In the genomic region with DNA sequence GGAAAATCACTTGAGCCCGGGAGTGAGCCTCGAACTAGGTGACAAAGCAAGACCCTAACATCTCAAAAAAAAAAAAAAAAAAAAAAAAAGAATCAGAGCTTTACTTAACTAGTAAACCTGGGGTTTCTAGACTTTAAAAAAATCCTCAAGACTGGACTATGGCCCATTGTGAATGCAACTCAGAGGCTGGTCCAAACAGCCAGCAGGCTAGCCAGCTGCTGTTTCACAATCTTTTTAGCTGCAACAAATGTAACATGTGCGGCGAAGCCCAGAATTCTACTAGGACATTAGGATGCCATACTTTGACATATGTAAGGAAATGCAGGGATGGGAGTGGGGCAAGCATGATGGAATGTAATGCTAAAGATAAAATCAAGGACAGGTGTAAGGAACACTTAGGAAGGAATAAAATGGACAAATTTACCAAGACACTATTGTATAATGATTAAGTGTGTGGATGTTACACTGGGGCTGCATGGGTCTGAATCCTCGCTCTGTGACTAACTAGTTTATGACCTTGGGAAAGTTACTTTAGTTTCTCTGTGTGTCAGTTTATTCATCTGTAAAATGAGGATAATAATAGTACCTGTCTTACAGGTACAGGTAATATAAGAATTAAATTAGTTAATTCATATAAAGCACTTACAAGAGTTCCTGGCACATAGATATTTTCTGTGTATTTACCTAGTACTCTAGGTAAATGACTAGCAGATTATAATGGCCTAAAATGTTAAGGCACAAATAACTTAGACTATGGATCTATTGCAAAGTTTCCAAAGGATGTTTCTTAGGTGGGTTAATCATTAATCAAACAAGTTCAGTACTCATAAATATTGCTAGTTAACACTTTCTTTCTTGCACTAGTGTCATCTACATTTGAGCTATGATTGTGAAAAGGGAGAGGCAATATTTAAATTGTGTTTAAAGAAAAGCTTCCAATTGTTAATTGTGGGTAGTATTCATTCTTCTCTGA, we compare ENCODE assay signal across 16 cellular contexts. TPM values are rescaled to one million over a fixed set of nuclear protein-coding genes. Genes with fewer than 3 reads are reported as not detected.
DNase-seq lines count a peak whose midpoint lies in the region; ATAC-seq and TF ChIP-seq lines count a peak whose summit lies in the region.
"Had no signal": no experiment of that assay in that cellular context is flagged by ENCODE, and none has a peak within 500 bp of the region (broad histone marks: within the 10 kb centered on the region; RNA-seq: fewer than 3 reads in every experiment).

No MANE protein-coding gene starts in this region.

- no peaks in the 10 kb centered on the region for H3K27me3 Mint-ChIP-seq in CD4-positive, CD25-positive, alpha-beta regulatory T cell
- H3K27me3 Mint-ChIP-seq in nephron progenitor cell (ENCODE audit: low read depth, poor library complexity): no peaks in the 10 kb centered on the region
- H3K27me3 Mint-ChIP-seq: CD4-positive, alpha-beta memory T cell had no signal

- H3K4me3 Mint-ChIP-seq in CD4-positive, CD25-positive, alpha-beta regulatory T cell: no peak overlapping the region
- H3K4me3 Mint-ChIP-seq in nephron progenitor cell: no peak overlapping the region
- H3K4me3 Mint-ChIP-seq: CD4-positive, alpha-beta memory T cell had no signal

- peaks cover 0 to 7% (median 0%) of the 10 kb centered on the region in 7 donors for H3K9me3 Mint-ChIP-seq in CD4-positive, CD25-positive, alpha-beta regulatory T cell
- peaks cover 5% of the 10 kb centered on the region for H3K9me3 Mint-ChIP-seq in nephron progenitor cell

- no peak for ATAC-seq in CD4-positive, CD25-positive, alpha-beta regulatory T cell (ENCODE audit: low read depth in 2 of 2)
- peak; percentile 97 for ATAC-seq in left lobe of liver
- ATAC-seq: A549 had no signal

- TF ChIP-seq CTCF in nephron progenitor cell (IDR thresholded peaks at IDR 0.05) (no peak), WERI-Rb-1 (IDR thresholded peaks at IDR 0.05; ENCODE audit: low read depth, low read length) (no peak)

- H3K4me3 ChIP-seq in CD4-positive, CD25-positive, alpha-beta regulatory T cell (ENCODE audit: low read depth, low read length): no peak overlapping the region
- no peak overlapping the region for H3K4me3 ChIP-seq in WERI-Rb-1 (ENCODE audit: low read depth, low read length)
- H3K4me3 ChIP-seq: A549, GM23248, HAP-1 had no signal

- DNase-seq in DMS53 (lab: John Stamatoyannopoulos, UW) (peak; percentile 1), DMS53 treated with DMSO at 0.1 percent for 48 hours (lab: John Stamatoyannopoulos, UW; ENCODE audit: unreplicated experiment) (no peak), left lobe of liver (ENCODE audit: low spot score) (peak; percentile 64), nephron progenitor cell (no peak), SK-N-DZ (ENCODE audit: low spot score) (no peak), WERI-Rb-1 (no peak)
- no peak for DNase-seq in CD4-positive, CD25-positive, alpha-beta regulatory T cell
- DNase-seq in activated effector memory CD4-positive, alpha-beta T cell treated with Interleukin-2 at 50 U/mL for 16 hours: no peak
- DNase-seq: AML-193; CD4-positive, alpha-beta memory T cell; GDM1; GM23248 had no signal

- no peak overlapping the region for H3K27ac ChIP-seq in CD4-positive, CD25-positive, alpha-beta regulatory T cell (ENCODE audit: insufficient read depth, low read length, poor library complexity, severe bottlenecking)
- no peak overlapping the region for H3K27ac ChIP-seq in WERI-Rb-1
- H3K27ac ChIP-seq: 22Rv1, A549, C4-2B, GM23248 had no signal

- no peaks in the 10 kb centered on the region for H3K27me3 ChIP-seq in CD4-positive, CD25-positive, alpha-beta regulatory T cell (ENCODE audit: control insufficient read depth, insufficient read depth, low read length)
- no peaks in the 10 kb centered on the region for H3K27me3 ChIP-seq in WERI-Rb-1 (ENCODE audit: insufficient read depth, low read depth, severe bottlenecking)

- H3K4me1 Mint-ChIP-seq in CD4-positive, CD25-positive, alpha-beta regulatory T cell: peaks cover 0 to 11% (median 5%) of the 10 kb centered on the region in 4 donors
- H3K4me1 Mint-ChIP-seq in nephron progenitor cell: peaks cover 9% of the 10 kb centered on the region
- H3K4me1 Mint-ChIP-seq: CD4-positive, alpha-beta memory T cell had no signal

- peak overlapping the region in 2 of 3 donors; percentile 26 to 52 for H3K27ac Mint-ChIP-seq in CD4-positive, CD25-positive, alpha-beta regulatory T cell
- H3K27ac Mint-ChIP-seq in nephron progenitor cell: peak overlapping the region; percentile 59

- H3K36me3 ChIP-seq in CD4-positive, CD25-positive, alpha-beta regulatory T cell (ENCODE audit: control insufficient read depth, insufficient read depth, low read length): peaks cover 29% of the 10 kb centered on the region
- H3K36me3 ChIP-seq in WERI-Rb-1: no peaks in the 10 kb centered on the region

- no peaks in the 10 kb centered on the region for H3K9me3 ChIP-seq in CD4-positive, CD25-positive, alpha-beta regulatory T cell (ENCODE audit: control insufficient read depth in 2 of 2, low read length in 2 of 2)
- H3K9me3 ChIP-seq in WERI-Rb-1 (ENCODE audit: severe bottlenecking): no peaks in the 10 kb centered on the region
- H3K9me3 ChIP-seq: A549, HAP-1 had no signal

- peaks cover 27% of the 10 kb centered on the region for H3K36me3 Mint-ChIP-seq in CD4-positive, CD25-positive, alpha-beta regulatory T cell
- peaks cover 20% of the 10 kb centered on the region for H3K36me3 Mint-ChIP-seq in nephron progenitor cell (ENCODE audit: low read depth)

- H3K4me1 ChIP-seq in CD4-positive, CD25-positive, alpha-beta regulatory T cell (ENCODE audit: control insufficient read depth, insufficient read depth, low read length, poor library complexity, severe bottlenecking): no peaks in the 10 kb centered on the region
- H3K4me1 ChIP-seq: A549, HAP-1 had no signal

RNA-seq across cellular contexts. Expression of gene HELQ, which starts 49.5 kb away (rescaled TPM):
- total RNA-seq in CD4-positive, CD25-positive, alpha-beta regulatory T cell: 35.8 TPM
- 10 to 100 TPM; 23.8 to 37.8 (median 25.8) TPM for polyA plus RNA-seq in CD4-positive, CD25-positive, alpha-beta regulatory T cell
- total RNA-seq in left lobe of liver: 6.7 TPM
- polyA plus RNA-seq in SK-N-DZ (2014; cell fraction: cytosol; rRNA removed): 5.1 and 6.7 TPM in 2 replicates
- polyA plus RNA-seq in SK-N-DZ (2014; cell fraction: nucleus; rRNA removed): 7.4 and 8.5 TPM in 2 replicates

RNA-seq across cellular contexts. Expression of gene MRPS18C, which starts 49.7 kb away (rescaled TPM):
- total RNA-seq in CD4-positive, CD25-positive, alpha-beta regulatory T cell: 22.9 TPM
- polyA plus RNA-seq in CD4-positive, CD25-positive, alpha-beta regulatory T cell: 10 to 100 TPM; 66.8 to 99.3 (median 84.0) TPM
- total RNA-seq in left lobe of liver: 26.8 TPM
- polyA plus RNA-seq in SK-N-DZ (2014; cell fraction: cytosol; rRNA removed): 27.2 and 95.7 TPM in 2 replicates
- 20.8 and 33.3 TPM in 2 replicates for polyA plus RNA-seq in SK-N-DZ (2014; cell fraction: nucleus; rRNA removed)

Comparison
In these comparisons a context has a peak if more than half of its experiments do, and no peak if none do; other contexts are left out.
1. DNase-seq: peak in DMS53 (single experiment) and left lobe of liver (single experiment); none in DMS53 treated with DMSO at 0.1 percent for 48 hours (single experiment), CD4-positive, CD25-positive, alpha-beta regulatory T cell (0 of 3), nephron progenitor cell (single experiment), SK-N-DZ (single experiment), activated effector memory CD4-positive, alpha-beta T cell treated with Interleukin-2 at 50 U/mL for 16 hours (single experiment) and WERI-Rb-1 (single experiment).